ENCODE assay signal across 8 cellular contexts in genomic region chr1:240611619-240612490, GRCh38. TPM values are rescaled to one million over a fixed set of nuclear protein-coding genes. Genes with fewer than 3 reads are reported as not detected.
A peak's percentile ranks its signal among the peaks of the same experiment; 100 is the strongest.
DNase-seq lines count a peak whose midpoint lies in the region; ATAC-seq and TF ChIP-seq lines count a peak whose summit lies in the region.

Gene GREM2, minus strand, starts transcription at chr1:240612155. Its CDS starts 118,680 bp downstream, at chr1:240493475.

- peak within 1 kb of the TSS; percentile 89 for H2AFZ ChIP-seq in GM23338

- peaks cover 47% of the 10 kb centered on the region for H3K4me1 Mint-ChIP-seq in GM23338
- peaks cover 25% of the 10 kb centered on the region for H3K4me1 Mint-ChIP-seq in activated CD4-positive, alpha-beta T cell treated with anti-CD3 and anti-CD28 coated beads for 36 hours

- no peaks in the 10 kb centered on the region; the same call in 1 of the 2 replicates for H3F3A ChIP-seq in GM23338 (replicated peaks; ENCODE audit: low read depth)

- DNase-seq in GM03348 (ENCODE audit: low spot score): peak; percentile 92
- DNase-seq in GM23338 (ENCODE audit: low spot score): peak; percentile 82
- peak; percentile 86 for DNase-seq in LHCN-M2 (ENCODE audit: low read depth)
- peak; percentile 63 for DNase-seq in activated CD4-positive, alpha-beta T cell treated with anti-CD3 and anti-CD28 coated beads for 36 hours
- peak; percentile 35 to 78 (median 64) for DNase-seq in dorsolateral prefrontal cortex
- DNase-seq in lung microvascular endothelial cell (ENCODE audit: low read depth in 2 of 2): peak; percentile 8 to 44
- peak; percentile 3 for DNase-seq in stimulated activated CD8-positive, alpha-beta memory T cell treated with anti-CD3 and anti-CD28 coated beads, Interleukin-12 subunit alpha, Interleukin-12 subunit beta, amount 100 ng/mL, for 4 hours (ENCODE audit: low read depth)
- no peak for DNase-seq in SW 1271 (lab: John Stamatoyannopoulos, UW)

- no peak within 1 kb of the TSS for H3K27ac Mint-ChIP-seq in GM23338
- H3K27ac Mint-ChIP-seq in activated CD4-positive, alpha-beta T cell treated with anti-CD3 and anti-CD28 coated beads for 36 hours: no peak within 1 kb of the TSS

- H3K27me3 ChIP-seq in GM23338 (ENCODE audit: insufficient read depth) (peaks cover 19% of the 10 kb centered on the region), dorsolateral prefrontal cortex (peaks cover 0 to 19% (median 0%) of the 10 kb centered on the region in 45 donors)

- H3K4me2 ChIP-seq in GM23338: peak within 1 kb of the TSS; percentile 91

- ATAC-seq in GM23338: peak; percentile 95
- ATAC-seq in activated CD4-positive, alpha-beta T cell treated with anti-CD3 and anti-CD28 coated beads for 36 hours: peak; percentile 86

- no peaks in the 10 kb centered on the region; the same call in 2 of the 3 replicates for H3K9me3 Mint-ChIP-seq in GM23338
- H3K9me3 Mint-ChIP-seq in activated CD4-positive, alpha-beta T cell treated with anti-CD3 and anti-CD28 coated beads for 36 hours (ENCODE audit: low read depth): no peaks in the 10 kb centered on the region

- no peaks in the 10 kb centered on the region for H3K36me3 Mint-ChIP-seq in GM23338 (ENCODE audit: low read depth)
- no peaks in the 10 kb centered on the region for H3K36me3 Mint-ChIP-seq in activated CD4-positive, alpha-beta T cell treated with anti-CD3 and anti-CD28 coated beads for 36 hours (ENCODE audit: low read depth)

- CTCF ChIA-PET in activated CD4-positive, alpha-beta T cell treated with anti-CD3 and anti-CD28 coated beads for 36 hours (lab: Charles Lee): no interaction called here

- H3K4me3 Mint-ChIP-seq in GM23338: peak within 1 kb of the TSS; percentile 85
- peak within 1 kb of the TSS; percentile 75 for H3K4me3 Mint-ChIP-seq in activated CD4-positive, alpha-beta T cell treated with anti-CD3 and anti-CD28 coated beads for 36 hours

- H3K36me3 ChIP-seq in GM23338 (ENCODE audit: insufficient read depth): no peaks in the 10 kb centered on the region

- H4K20me1 ChIP-seq in GM23338 (replicated peaks; ENCODE audit: insufficient read depth): no peaks in the 10 kb centered on the region

- peaks cover 14% of the 10 kb centered on the region for H3K27me3 Mint-ChIP-seq in GM23338 (ENCODE audit: insufficient read depth, low read depth, poor library complexity)
- peaks cover 37% of the 10 kb centered on the region for H3K27me3 Mint-ChIP-seq in activated CD4-positive, alpha-beta T cell treated with anti-CD3 and anti-CD28 coated beads for 36 hours

- H3K79me2 ChIP-seq in GM23338 (replicated peaks; ENCODE audit: insufficient read depth): no peaks in the 10 kb centered on the region

- TF ChIP-seq CTCF in GM23338 (conservative IDR thresholded peaks at IDR 0.05; ENCODE audit: low read depth in 2 of 2): no peak
- no peak for TF ChIP-seq CTCF in dorsolateral prefrontal cortex (IDR thresholded peaks at IDR 0.05 in 54 of 56, conservative IDR thresholded peaks at IDR 0.05 in 2 of 56; ENCODE audit: low read depth in 1 of 56, partially characterized antibody in 56 of 56)

- H3K9me2 ChIP-seq in GM23338 (ENCODE audit: insufficient read depth): no peaks in the 10 kb centered on the region

- intact Hi-C loops in activated CD4-positive, alpha-beta T cell treated with anti-CD3 and anti-CD28 coated beads for 36 hours (cut with DNase I, micrococcal nuclease): loop anchor here in 1 of 2 experiments (5.0 kb wide), 1 partner anchor 420 kb away; no protein-coding TSS in a partner anchor
- intact Hi-C loops in dorsolateral prefrontal cortex (cut with DNase I): no loop called here

- H3K4me1 ChIP-seq in GM23338 (ENCODE audit: insufficient read depth): peaks cover 54% of the 10 kb centered on the region

- POLR2A ChIA-PET in activated CD4-positive, alpha-beta T cell treated with anti-CD3 and anti-CD28 coated beads for 36 hours (lab: Charles Lee): interaction anchor here (0.7 kb wide), 1 partner anchor 36 kb away, joined by 3 read pairs; no protein-coding TSS in a partner anchor

- H3K27ac ChIP-seq in GM23338 (ENCODE audit: low read depth): no peak within 1 kb of the TSS
- H3K27ac ChIP-seq in dorsolateral prefrontal cortex: peak within 1 kb of the TSS in 19 of 59 donors; percentile 7 to 62 (median 31)

- peak within 1 kb of the TSS; percentile 72 for H3K4me3 ChIP-seq in GM23338
- peak within 1 kb of the TSS; percentile 31 to 79 (median 62) for H3K4me3 ChIP-seq in dorsolateral prefrontal cortex

TF ChIP-seq in GM23338, 12 proteins besides CTCF, POLR2A, EP300 and RAD21:
- TF ChIP-seq EZH2phosphoT487 (IDR thresholded peaks at IDR 0.05; ENCODE audit: unreplicated experiment): no peak

RNA-seq across cellular contexts. Expression of gene GREM2, which starts in this region (rescaled TPM):
- 0.12 and 0.21 TPM in 2 replicates for total RNA-seq in GM23338 (2014; rRNA removed; shearing (Covaris generic))
- 0.18 and 0.24 TPM in 2 replicates for polyA plus RNA-seq in GM23338 (2016; fragmentation: Nextera tagmentation; extraction: Ambion mirVana)
- total RNA-seq in LHCN-M2 (2014; rRNA removed): 0.06 and 0.13 TPM in 2 replicates
- polyA plus RNA-seq in LHCN-M2 (2012): 0.27 TPM
- under 1 TPM; 0.07 TPM for total RNA-seq in activated CD4-positive, alpha-beta T cell treated with anti-CD3 and anti-CD28 coated beads for 36 hours
- total RNA-seq in dorsolateral prefrontal cortex: 10 to 100 TPM in 13 of 120 experiments, 1 to 10 TPM in 107; 1.9 to 15.3 (median 7.1) TPM
- total RNA-seq in lung microvascular endothelial cell: not detected in 2 replicates

Comparison
In these comparisons a context has a peak if more than half of its experiments do, and no peak if none do; other contexts are left out.
1. Peak in DNase-seq, ATAC-seq, H3K4me3 ChIP-seq and H3K4me2 ChIP-seq in GM23338; RNA of the gene not detected or under 1 TPM.
2. Peak in DNase-seq in LHCN-M2; RNA of the gene not detected or under 1 TPM.
3. Peak in DNase-seq and ATAC-seq in activated CD4-positive, alpha-beta T cell treated with anti-CD3 and anti-CD28 coated beads for 36 hours; RNA of the gene not detected or under 1 TPM.
4. Peak in DNase-seq in lung microvascular endothelial cell; RNA of the gene not detected or under 1 TPM.
5. DNase-seq: peak in GM03348 (single experiment), dorsolateral prefrontal cortex (10 of 10) and stimulated activated CD8-positive, alpha-beta memory T cell treated with anti-CD3 and anti-CD28 coated beads, Interleukin-12 subunit alpha, Interleukin-12 subunit beta, amount 100 ng/mL, for 4 hours (single experiment); none in SW 1271 (0 of 2).